ENCODE assay signal across 22 cellular contexts in genomic region chr12:13945641-13946040, GRCh38. TPM values are rescaled to one million over a fixed set of nuclear protein-coding genes. Genes with fewer than 3 reads are reported as not detected.
"Had no signal": no experiment of that assay in that cellular context is flagged by ENCODE, and none has a peak within 500 bp of the region (broad histone marks: within the 10 kb centered on the region; RNA-seq: fewer than 3 reads in every experiment).

No MANE protein-coding gene starts in this region.

- H3K4me3 Mint-ChIP-seq: immature natural killer cell; naive B cell; nephron progenitor cell; stimulated activated effector memory CD8-positive, alpha-beta T cell treated with anti-CD3 and anti-CD28 coated beads, Interleukin-12 subunit alpha, Interleukin-12 subunit beta, amount 100 ng/mL, for 72 hours; stimulated activated naive CD8-positive, alpha-beta T cell treated with anti-CD3 and anti-CD28 coated beads, Interleukin-15, Interleukin-2, amounts not matched to agents 100 ng/mL and 50 ng/mL, for 24 hours had no signal

- H3K79me2 ChIP-seq: parathyroid adenoma had no signal

- H3K27ac Mint-ChIP-seq: immature natural killer cell; nephron progenitor cell; stimulated activated effector memory CD8-positive, alpha-beta T cell treated with anti-CD3 and anti-CD28 coated beads, Interleukin-12 subunit alpha, Interleukin-12 subunit beta, amount 100 ng/mL, for 72 hours; stimulated activated naive CD8-positive, alpha-beta T cell treated with anti-CD3 and anti-CD28 coated beads, Interleukin-15, Interleukin-2, amounts not matched to agents 100 ng/mL and 50 ng/mL, for 24 hours had no signal

- H3K27ac ChIP-seq: coronary artery, gastroesophageal sphincter, parathyroid adenoma, prostate gland, right lobe of liver, testis, tibial nerve, upper lobe of right lung had no signal

- H3K9me3 ChIP-seq: gastroesophageal sphincter, prostate gland, right lobe of liver, testis, tibial nerve, upper lobe of right lung had no signal

- DNase-seq: effector CD4-positive, alpha-beta T cell; foreskin fibroblast; immature natural killer cell; naive B cell; nephron progenitor cell; retina; right lobe of liver; stimulated activated CD4-positive, alpha-beta T cell treated with anti-CD3 and anti-CD28 coated beads, Interleukin-4, amount 100 ng/mL, for 1 hour; stimulated activated CD8-positive, alpha-beta memory T cell treated with anti-CD3 and anti-CD28 coated beads, Interleukin-4, amount 100 ng/mL, for 48 hours; testis; upper lobe of right lung had no signal

- H3K4me1 Mint-ChIP-seq: immature natural killer cell; stimulated activated effector memory CD8-positive, alpha-beta T cell treated with anti-CD3 and anti-CD28 coated beads, Interleukin-12 subunit alpha, Interleukin-12 subunit beta, amount 100 ng/mL, for 72 hours had no signal

- H3K36me3 Mint-ChIP-seq: immature natural killer cell; stimulated activated effector memory CD8-positive, alpha-beta T cell treated with anti-CD3 and anti-CD28 coated beads, Interleukin-12 subunit alpha, Interleukin-12 subunit beta, amount 100 ng/mL, for 72 hours had no signal

- H3K9me3 Mint-ChIP-seq: nephron progenitor cell; stimulated activated effector memory CD8-positive, alpha-beta T cell treated with anti-CD3 and anti-CD28 coated beads, Interleukin-12 subunit alpha, Interleukin-12 subunit beta, amount 100 ng/mL, for 72 hours; stimulated activated naive CD8-positive, alpha-beta T cell treated with anti-CD3 and anti-CD28 coated beads, Interleukin-15, Interleukin-2, amounts not matched to agents 100 ng/mL and 50 ng/mL, for 24 hours had no signal

- H3K9ac ChIP-seq: parathyroid adenoma had no signal

- ATAC-seq: esophagus mucosa; gastroesophageal sphincter; right lobe of liver; stimulated activated effector memory CD8-positive, alpha-beta T cell treated with anti-CD3 and anti-CD28 coated beads, Interleukin-12 subunit alpha, Interleukin-12 subunit beta, amount 100 ng/mL, for 72 hours; upper lobe of right lung had no signal

- H3K4me1 ChIP-seq: gastroesophageal sphincter, parathyroid adenoma, prostate gland, upper lobe of right lung had no signal

- H3K4me3 ChIP-seq: coronary artery, gastroesophageal sphincter, prostate gland, right lobe of liver, testis, tibial nerve, upper lobe of right lung had no signal

- H3K36me3 ChIP-seq: gastroesophageal sphincter, prostate gland, right lobe of liver, tibial nerve, upper lobe of right lung had no signal

- H2AFZ ChIP-seq: parathyroid adenoma had no signal

- H3K27me3 ChIP-seq: gastroesophageal sphincter, right lobe of liver, testis, tibial nerve, upper lobe of right lung had no signal

RNA-seq across cellular contexts. Expression of gene GRIN2B, which starts 35.8 kb away (rescaled TPM):
- total RNA-seq: chondrocyte, dermis microvascular lymphatic vessel endothelial cell, lung microvascular endothelial cell, right lobe of liver had no signal
